14 cellular contexts compared by ENCODE assay signal in genomic region chr1:30981172-30981571, GRCh38.
DNase-seq lines count a peak whose midpoint lies in the region; ATAC-seq and TF ChIP-seq lines count a peak whose summit lies in the region.
"Had no signal": no experiment of that assay in that cellular context is flagged by ENCODE, and none has a peak within 500 bp of the region (broad histone marks: within the 10 kb centered on the region; RNA-seq: fewer than 3 reads in every experiment).

No MANE protein-coding gene starts in this region.

- H3K4me1 ChIP-seq in H9 (ENCODE audit: insufficient read depth, low read length): no peaks in the 10 kb centered on the region
- H3K4me1 ChIP-seq in psoas muscle: peaks cover 61% of the 10 kb centered on the region
- H3K4me1 ChIP-seq in left lung: peaks cover 18 to 61% of the 10 kb centered on the region in 2 donors

- H3K4me3 Mint-ChIP-seq in H9: no peak overlapping the region
- peak overlapping the region; percentile 51 for H3K4me3 Mint-ChIP-seq in glutamatergic neuron (ENCODE audit: unreplicated experiment)

- no peak overlapping the region for H4K5ac ChIP-seq in H9 (ENCODE audit: insufficient read length, low read depth, low read length)

- H3K27me3 ChIP-seq in H9 (ENCODE audit: insufficient read depth, low read length) (no peaks in the 10 kb centered on the region), psoas muscle (ENCODE audit: insufficient read depth in 3 of 3, low read length in 2 of 3) (no peaks in the 10 kb centered on the region), left lung (no peaks in the 10 kb centered on the region)
- H3K27me3 ChIP-seq: SJSA1 had no signal

- peaks cover 4 to 28% of the 10 kb centered on the region in 2 donors for H3K36me3 ChIP-seq in psoas muscle (ENCODE audit: insufficient read depth in 1 of 2, low read depth in 1 of 2)
- H3K36me3 ChIP-seq in left lung: peaks cover 0 to 34% of the 10 kb centered on the region in 2 donors

- H3K36me3 Mint-ChIP-seq in H9 (ENCODE audit: insufficient read depth in 1 of 3, low read depth in 3 of 3) (peaks cover 17 to 61% (median 54%) of the 10 kb centered on the region in 3 experiments; a peak in 6 of 7 replicates), glutamatergic neuron (ENCODE audit: unreplicated experiment) (peaks cover 5% of the 10 kb centered on the region)

- no peak overlapping the region for H3K56ac ChIP-seq in H9 (ENCODE audit: insufficient read length, low read depth, low read length)

- no peak overlapping the region for H3K14ac ChIP-seq in H9 (ENCODE audit: insufficient read depth, low read length)

- H3K23me2 ChIP-seq in H9 (ENCODE audit: insufficient read length, low read depth, low read length, poor library complexity, severe bottlenecking): no peaks in the 10 kb centered on the region

- H4K20me1 ChIP-seq in H9 (ENCODE audit: control insufficient read depth, insufficient read depth, insufficient read length): no peaks in the 10 kb centered on the region

- peaks cover 3% of the 10 kb centered on the region; the same call in 1 of the 2 replicates for H3K79me2 ChIP-seq in H9 (ENCODE audit: insufficient read depth, low read length)

- H3K79me1 ChIP-seq in H9 (ENCODE audit: insufficient read depth, low read depth, low read length, poor library complexity, severe bottlenecking): peaks cover 12% of the 10 kb centered on the region

- no peak overlapping the region for H2AK5ac ChIP-seq in H9 (ENCODE audit: insufficient read length, low read length)

- H3K9me3 Mint-ChIP-seq in H9 (no peaks in the 10 kb centered on the region), glutamatergic neuron (ENCODE audit: unreplicated experiment) (peaks cover 7% of the 10 kb centered on the region)

- H3K27me3 Mint-ChIP-seq in H9 (ENCODE audit: low read depth) (no peaks in the 10 kb centered on the region), glutamatergic neuron (ENCODE audit: unreplicated experiment) (peaks cover 11% of the 10 kb centered on the region)

- no peak overlapping the region for H4K91ac ChIP-seq in H9 (ENCODE audit: insufficient read length, low read depth, low read length)

- no peak overlapping the region for H3T11ph ChIP-seq in H9 (ENCODE audit: low read length)

- no peak overlapping the region for H3K4ac ChIP-seq in H9 (ENCODE audit: low read depth, low read length)

- H3K18ac ChIP-seq in H9 (ENCODE audit: insufficient read length, low read depth, low read length): no peak overlapping the region

- no peak overlapping the region for H3K4me3 ChIP-seq in AG10803 (ENCODE audit: low read length)
- H3K4me3 ChIP-seq in psoas muscle: no peak overlapping the region
- no peak overlapping the region for H3K4me3 ChIP-seq in left lung
- H3K4me3 ChIP-seq: SJSA1 had no signal

- WGBS in H9 (ENCODE audit: extremely low coverage, insufficient read length, low lambda C conversion rate): no CpG with 5 or more reads among the region's 6 CpGs
- WGBS in psoas muscle, 3 donors: 48 to 74% (median 50%) methylated on average over 6 of the region's 6 CpGs

- H2AFZ ChIP-seq in H9 (ENCODE audit: low read length): no peak overlapping the region

- H2BK20ac ChIP-seq in H9 (ENCODE audit: low read depth, low read length, poor library complexity, severe bottlenecking): no peak overlapping the region

- peaks cover 16 to 20% of the 10 kb centered on the region in 2 experiments for H3K4me1 Mint-ChIP-seq in H9
- peaks cover 32% of the 10 kb centered on the region for H3K4me1 Mint-ChIP-seq in glutamatergic neuron (ENCODE audit: low read depth, unreplicated experiment)

- H2BK15ac ChIP-seq in H9 (ENCODE audit: low read depth, low read length): no peak overlapping the region

- no peak overlapping the region for H3K23ac ChIP-seq in H9 (ENCODE audit: insufficient read length, low read depth, low read length)

- intact Hi-C loops in psoas muscle (cut with DNase I) (loop anchor here in 1 of 2 donors (10.0 kb wide), 1 partner anchor 54 kb away; no protein-coding TSS in a partner anchor), left lung (cut with DNase I) (no loop called here)

- H3K27ac ChIP-seq in H9 (ENCODE audit: insufficient read length, low read depth, low read length) (no peak overlapping the region), psoas muscle (peak overlapping the region; percentile 59), left lung (no peak overlapping the region)
- H3K27ac ChIP-seq: SJSA1 had no signal

- H3K4me2 ChIP-seq in H9 (ENCODE audit: insufficient read depth, insufficient read length, low read length): no peak overlapping the region

- TF ChIP-seq CTCF in AG10803 (conservative IDR thresholded peaks at IDR 0.05; ENCODE audit: low read length) (no peak), H9 (conservative IDR thresholded peaks at IDR 0.05) (no peak), glutamatergic neuron (IDR thresholded peaks at IDR 0.05; ENCODE audit: partially characterized antibody, unreplicated experiment) (no peak), psoas muscle (IDR thresholded peaks at IDR 0.05) (no peak), left lung (IDR thresholded peaks at IDR 0.05) (no peak)

- DNase-seq in AG10803 (ENCODE audit: low read depth): peak; percentile 20
- no peak for DNase-seq in H9
- peak; percentile 43 for DNase-seq in glutamatergic neuron
- no peak for DNase-seq in psoas muscle
- no peak for DNase-seq in left lung
- no peak for DNase-seq in NCI-H446 (lab: John Stamatoyannopoulos, UW)
- DNase-seq: Karpas-422, NCI-H1105 treated with DMSO at 0.1 percent for 48 hours, NCI-H187, NCI-H2171, NCI-H524 treated with DMSO at 0.1 percent for 48 hours, RPMI8226 had no signal

- no peaks in the 10 kb centered on the region for H3K9me3 ChIP-seq in H9 (ENCODE audit: control insufficient read depth, low read depth, low read length)
- H3K9me3 ChIP-seq in psoas muscle: no peaks in the 10 kb centered on the region
- H3K9me3 ChIP-seq in left lung: no peaks in the 10 kb centered on the region
- H3K9me3 ChIP-seq: SJSA1 had no signal

- H4K8ac ChIP-seq in H9 (replicated peaks; ENCODE audit: insufficient read length, low read depth, low read length): no peak overlapping the region

- no peak overlapping the region for H2BK120ac ChIP-seq in H9 (ENCODE audit: low read depth, low read length, poor library complexity, severe bottlenecking)

- H2BK5ac ChIP-seq in H9 (ENCODE audit: insufficient read length, low read length): no peak overlapping the region

- ATAC-seq in psoas muscle (peak in 3 of 4 donors; percentile 50 to 66 (median 60)), left lung (no peak), HG02870 (IDR thresholded peaks at IDR 0.05; ENCODE audit: unreplicated experiment) (no peak)

- H2BK12ac ChIP-seq in H9 (ENCODE audit: insufficient read length, low read depth, low read length): no peak overlapping the region

- H3K9ac ChIP-seq in H9 (ENCODE audit: extremely low read depth, insufficient read length, low read length): no peak overlapping the region

- H3K27ac Mint-ChIP-seq in H9: peak overlapping the region in 2 of 3 experiments; percentile 9 to 58; a peak in 3 of 7 replicates
- H3K27ac Mint-ChIP-seq in glutamatergic neuron (ENCODE audit: unreplicated experiment): peak overlapping the region; percentile 74

Comparison
In these comparisons a context has a peak if more than half of its experiments do, and no peak if none do; other contexts are left out.
1. DNase-seq: peak in AG10803 (single experiment) and glutamatergic neuron (single experiment); none in H9 (single experiment), psoas muscle (0 of 2), left lung (0 of 2) and NCI-H446 (0 of 2).
2. ATAC-seq: peak in psoas muscle (3 of 4); none in left lung (single experiment) and HG02870 (single experiment).